In the genomic region with DNA sequence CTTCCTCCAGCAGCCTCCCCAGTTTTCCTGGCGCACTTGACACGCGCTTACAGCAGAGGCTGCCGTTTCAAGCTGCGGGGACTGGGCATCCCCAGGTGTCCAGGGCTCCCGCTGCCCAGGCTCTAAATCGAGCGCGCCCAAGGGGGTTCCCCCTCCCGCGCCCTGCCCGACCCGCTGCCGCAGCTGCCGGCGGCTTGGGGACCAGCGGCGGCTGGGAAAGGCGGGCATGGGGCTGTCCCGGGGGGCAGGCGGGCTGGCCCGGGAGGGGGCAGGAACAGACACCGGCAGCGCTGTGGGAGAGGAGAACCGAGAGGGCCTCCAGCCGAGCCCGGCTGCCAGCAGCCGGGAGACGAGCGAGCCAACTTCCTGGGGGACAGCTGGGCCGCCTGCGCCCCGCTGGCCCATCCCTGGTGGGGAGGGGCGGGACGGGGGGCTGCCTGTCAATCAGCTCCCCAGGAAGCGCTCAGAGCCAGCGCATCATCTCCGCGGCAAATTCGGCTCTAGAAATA, we compare ENCODE assay signal across 1 cellular context.
TF ChIP-seq lines count a peak whose summit lies in the region.

No MANE protein-coding gene starts in this region.

TF ChIP-seq in HepG2, 621 proteins besides CTCF, POLR2A, EP300 and RAD21:
- TF ChIP-seq, protein P1, sequence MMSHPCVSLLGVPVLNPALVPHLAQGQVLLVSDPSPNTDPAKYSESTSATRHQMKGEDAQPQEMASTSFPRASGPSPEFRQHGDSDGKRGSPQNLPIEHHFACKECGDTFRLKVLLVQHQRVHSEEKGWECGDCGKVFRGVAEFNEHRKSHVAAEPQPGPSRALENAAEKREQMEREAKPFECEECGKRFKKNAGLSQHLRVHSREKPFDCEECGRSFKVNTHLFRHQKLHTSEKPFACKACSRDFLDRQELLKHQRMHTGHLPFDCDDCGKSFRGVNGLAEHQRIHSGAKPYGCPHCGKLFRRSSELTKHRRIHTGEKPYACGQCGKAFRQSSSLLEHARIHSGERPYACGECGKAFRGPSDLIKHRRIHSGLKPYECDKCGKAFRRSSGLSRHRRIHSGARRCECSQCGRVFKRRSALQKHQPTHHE (CRISPR knock-in tag; IDR thresholded peaks at IDR 0.05; ENCODE audit: borderline replicate concordance): no peak
- no peak for TF ChIP-seq BORCS8-MEF2B (CRISPR knock-in tag; IDR thresholded peaks at IDR 0.05)
- TF ChIP-seq, protein P2, sequence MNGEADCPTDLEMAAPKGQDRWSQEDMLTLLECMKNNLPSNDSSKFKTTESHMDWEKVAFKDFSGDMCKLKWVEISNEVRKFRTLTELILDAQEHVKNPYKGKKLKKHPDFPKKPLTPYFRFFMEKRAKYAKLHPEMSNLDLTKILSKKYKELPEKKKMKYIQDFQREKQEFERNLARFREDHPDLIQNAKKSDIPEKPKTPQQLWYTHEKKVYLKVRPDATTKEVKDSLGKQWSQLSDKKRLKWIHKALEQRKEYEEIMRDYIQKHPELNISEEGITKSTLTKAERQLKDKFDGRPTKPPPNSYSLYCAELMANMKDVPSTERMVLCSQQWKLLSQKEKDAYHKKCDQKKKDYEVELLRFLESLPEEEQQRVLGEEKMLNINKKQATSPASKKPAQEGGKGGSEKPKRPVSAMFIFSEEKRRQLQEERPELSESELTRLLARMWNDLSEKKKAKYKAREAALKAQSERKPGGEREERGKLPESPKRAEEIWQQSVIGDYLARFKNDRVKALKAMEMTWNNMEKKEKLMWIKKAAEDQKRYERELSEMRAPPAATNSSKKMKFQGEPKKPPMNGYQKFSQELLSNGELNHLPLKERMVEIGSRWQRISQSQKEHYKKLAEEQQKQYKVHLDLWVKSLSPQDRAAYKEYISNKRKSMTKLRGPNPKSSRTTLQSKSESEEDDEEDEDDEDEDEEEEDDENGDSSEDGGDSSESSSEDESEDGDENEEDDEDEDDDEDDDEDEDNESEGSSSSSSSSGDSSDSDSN (CRISPR knock-in tag; IDR thresholded peaks at IDR 0.05): peak; percentile 26; the same call in 1 of the 2 replicates
- no peak for TF ChIP-seq ZNF101 (CRISPR knock-in tag; IDR thresholded peaks at IDR 0.05; ENCODE audit: borderline replicate concordance, low read depth)
- TF ChIP-seq, protein P3, sequence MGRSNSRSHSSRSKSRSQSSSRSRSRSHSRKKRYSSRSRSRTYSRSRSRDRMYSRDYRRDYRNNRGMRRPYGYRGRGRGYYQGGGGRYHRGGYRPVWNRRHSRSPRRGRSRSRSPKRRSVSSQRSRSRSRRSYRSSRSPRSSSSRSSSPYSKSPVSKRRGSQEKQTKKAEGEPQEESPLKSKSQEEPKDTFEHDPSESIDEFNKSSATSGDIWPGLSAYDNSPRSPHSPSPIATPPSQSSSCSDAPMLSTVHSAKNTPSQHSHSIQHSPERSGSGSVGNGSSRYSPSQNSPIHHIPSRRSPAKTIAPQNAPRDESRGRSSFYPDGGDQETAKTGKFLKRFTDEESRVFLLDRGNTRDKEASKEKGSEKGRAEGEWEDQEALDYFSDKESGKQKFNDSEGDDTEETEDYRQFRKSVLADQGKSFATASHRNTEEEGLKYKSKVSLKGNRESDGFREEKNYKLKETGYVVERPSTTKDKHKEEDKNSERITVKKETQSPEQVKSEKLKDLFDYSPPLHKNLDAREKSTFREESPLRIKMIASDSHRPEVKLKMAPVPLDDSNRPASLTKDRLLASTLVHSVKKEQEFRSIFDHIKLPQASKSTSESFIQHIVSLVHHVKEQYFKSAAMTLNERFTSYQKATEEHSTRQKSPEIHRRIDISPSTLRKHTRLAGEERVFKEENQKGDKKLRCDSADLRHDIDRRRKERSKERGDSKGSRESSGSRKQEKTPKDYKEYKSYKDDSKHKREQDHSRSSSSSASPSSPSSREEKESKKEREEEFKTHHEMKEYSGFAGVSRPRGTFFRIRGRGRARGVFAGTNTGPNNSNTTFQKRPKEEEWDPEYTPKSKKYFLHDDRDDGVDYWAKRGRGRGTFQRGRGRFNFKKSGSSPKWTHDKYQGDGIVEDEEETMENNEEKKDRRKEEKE (IDR thresholded peaks at IDR 0.05): no peak
- TF ChIP-seq, protein P4, sequence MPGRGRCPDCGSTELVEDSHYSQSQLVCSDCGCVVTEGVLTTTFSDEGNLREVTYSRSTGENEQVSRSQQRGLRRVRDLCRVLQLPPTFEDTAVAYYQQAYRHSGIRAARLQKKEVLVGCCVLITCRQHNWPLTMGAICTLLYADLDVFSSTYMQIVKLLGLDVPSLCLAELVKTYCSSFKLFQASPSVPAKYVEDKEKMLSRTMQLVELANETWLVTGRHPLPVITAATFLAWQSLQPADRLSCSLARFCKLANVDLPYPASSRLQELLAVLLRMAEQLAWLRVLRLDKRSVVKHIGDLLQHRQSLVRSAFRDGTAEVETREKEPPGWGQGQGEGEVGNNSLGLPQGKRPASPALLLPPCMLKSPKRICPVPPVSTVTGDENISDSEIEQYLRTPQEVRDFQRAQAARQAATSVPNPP (CRISPR knock-in tag; IDR thresholded peaks at IDR 0.05): no peak
- no peak for TF ChIP-seq SNAPC2 (CRISPR knock-in tag; IDR thresholded peaks at IDR 0.05)
TF ChIP-seq in HepG2: peak in this region for 1.
